Comparison of ENCODE assay signal across 31 cellular contexts in the genomic region with DNA sequence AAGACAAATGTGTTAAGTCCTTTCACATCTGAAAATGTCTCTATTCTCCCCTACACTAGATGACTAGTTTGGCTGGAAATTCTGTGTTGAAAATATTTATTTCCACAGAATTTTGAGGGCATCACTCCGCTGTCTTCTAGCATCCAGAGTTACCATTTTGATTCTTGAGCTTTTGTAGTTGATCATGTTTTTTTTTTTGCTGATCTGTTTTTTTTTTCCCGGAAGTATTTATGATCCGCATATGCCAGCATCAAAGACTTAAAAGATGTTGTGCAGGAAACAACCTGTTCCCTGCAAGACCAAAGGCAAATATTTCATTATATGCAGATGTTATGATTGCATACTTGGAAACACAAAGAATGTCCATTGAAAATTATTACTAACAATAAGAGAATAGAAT. TPM values are rescaled to one million over a fixed set of nuclear protein-coding genes. Genes with fewer than 3 reads are reported as not detected.
"Had no signal": no experiment of that assay in that cellular context is flagged by ENCODE, and none has a peak within 500 bp of the region (broad histone marks: within the 10 kb centered on the region; RNA-seq: fewer than 3 reads in every experiment).

No MANE protein-coding gene starts in this region.

- H3K27me3 ChIP-seq: testis, thyroid gland, tibial nerve, transverse colon, upper lobe of left lung, upper lobe of right lung, vagina had no signal

- ATAC-seq: stimulated activated effector memory CD8-positive, alpha-beta T cell treated with anti-CD3 and anti-CD28 coated beads, Interleukin-12 subunit alpha, Interleukin-12 subunit beta, amount 100 ng/mL, for 72 hours; stimulated activated memory B cell treated with anti-CD40 and anti-IgM and Interleukin-4, amounts not matched to agents 10 μg/mL and 1 μg/mL and 100 μg/mL, for 72 hours; stimulated activated naive B cell treated with anti-CD40 and anti-IgM and Interleukin-4, amounts not matched to agents 10 μg/mL and 1 μg/mL and 100 μg/mL, for 72 hours; stimulated activated naive CD8-positive, alpha-beta T cell treated with anti-CD3 and anti-CD28 coated beads, Interleukin-15, amount 100 ng/mL, for 72 hours; stimulated activated naive CD8-positive, alpha-beta T cell treated with anti-CD3 and anti-CD28 coated beads, Interleukin-15, Interleukin-2, amounts not matched to agents 100 U/mL and 50 U/mL, for 24 hours; upper lobe of right lung had no signal

- H3K27ac ChIP-seq: stomach, suprapubic skin, testis, thoracic aorta, thyroid gland, tibial artery, tibial nerve, transverse colon, upper lobe of left lung, upper lobe of right lung, vagina had no signal

- FAIRE-seq: urothelium cell line had no signal

- H3K4me1 ChIP-seq: upper lobe of right lung had no signal

- H3K4me3 ChIP-seq: stomach, suprapubic skin, testis, thoracic aorta, thyroid gland, tibial artery, tibial nerve, transverse colon, upper lobe of left lung, upper lobe of right lung, vagina had no signal

- H3K9me3 ChIP-seq: testis, thoracic aorta, thyroid gland, upper lobe of right lung had no signal

- H3K36me3 ChIP-seq: stomach, suprapubic skin, thoracic aorta, thyroid gland, tibial artery, tibial nerve, transverse colon, upper lobe of left lung, upper lobe of right lung, vagina had no signal

- DNase-seq: stimulated activated CD4-positive, alpha-beta T cell treated with anti-CD3 and anti-CD28 coated beads, Interleukin-2, amount 100 ng/mL, for 48 hours; stimulated activated CD4-positive, alpha-beta T cell treated with anti-CD3 and anti-CD28 coated beads, Interleukin-4, amount 100 ng/mL, for 1 hour; stimulated activated CD4-positive, alpha-beta T cell treated with anti-CD3 and anti-CD28 coated beads, Interleukin-4, amount 100 ng/mL, for 24 hours; stimulated activated CD4-positive, alpha-beta T cell treated with anti-CD3 and anti-CD28 coated beads, Interleukin-4, amount 100 ng/mL, for 4 hours; stimulated activated CD8-positive, alpha-beta memory T cell treated with anti-CD3 and anti-CD28 coated beads, Interleukin-4, amount 100 ng/mL, for 48 hours; stimulated activated naive B cell treated with anti-CD40 and anti-IgM and Interleukin-4, amounts not matched to agents 10 μg/mL and 1 μg/mL and 100 μg/mL, for 72 hours; stimulated activated naive CD4-positive, alpha-beta T cell; stimulated activated naive CD4-positive, alpha-beta T cell treated with Interleukin-2 at 50 U/mL for 16 hours; stimulated activated naive CD8-positive, alpha-beta T cell treated with anti-CD3 and anti-CD28 coated beads, Interleukin-15, amount 100 ng/mL, for 72 hours; stimulated activated naive CD8-positive, alpha-beta T cell treated with anti-CD3 and anti-CD28 coated beads, Interleukin-15, Interleukin-2, amounts not matched to agents 100 U/mL and 50 U/mL, for 24 hours; stomach; substantia nigra; testis; thyroid gland; tibial artery; transverse colon; trophoblast cell; upper lobe of left lung; upper lobe of right lung had no signal

RNA-seq across cellular contexts. Expression of a gene that starts 16.7 kb away (rescaled TPM):
- total RNA-seq: stomach, subcutaneous adipose tissue, suprapubic skin, temporal lobe, testis, thoracic aorta, thyroid gland, tibial nerve, transverse colon, upper lobe of left lung, upper lobe of right lung, ureter, urinary bladder, vagina had no signal
- polyA plus RNA-seq: stomach, thymus, urinary bladder had no signal

RNA-seq across cellular contexts. Expression of a gene that starts 57.5 kb away (rescaled TPM):
- total RNA-seq: stomach, subcutaneous adipose tissue, suprapubic skin, temporal lobe, thoracic aorta, thyroid gland, tibial nerve, transverse colon, upper lobe of left lung, upper lobe of right lung, ureter, urinary bladder, vagina had no signal
- polyA plus RNA-seq: stomach, thymus, urinary bladder had no signal
